30 cellular contexts compared by ENCODE assay signal in genomic region chr22:29946220-29946619, GRCh38.
DNase-seq lines count a peak whose midpoint lies in the region; ATAC-seq lines count a peak whose summit lies in the region.
"Had no signal": no experiment of that assay in that cellular context is flagged by ENCODE, and none has a peak within 500 bp of the region (broad histone marks: within the 10 kb centered on the region; RNA-seq: fewer than 3 reads in every experiment).

No MANE protein-coding gene starts in this region.

- peaks cover 30 to 56% of the 10 kb centered on the region in 2 donors for H3K4me1 Mint-ChIP-seq in effector memory CD8-positive, alpha-beta T cell (ENCODE audit: low read depth in 2 of 2)
- H3K4me1 Mint-ChIP-seq in stimulated activated effector memory CD8-positive, alpha-beta T cell treated with anti-CD3 and anti-CD28 coated beads, Interleukin-12 subunit alpha, Interleukin-12 subunit beta, amount 100 ng/mL, for 72 hours = peaks cover 46% of the 10 kb centered on the region
- H3K4me1 Mint-ChIP-seq in activated CD4-positive, alpha-beta memory T cell treated with anti-CD3 and anti-CD28 coated beads for 36 hours (ENCODE audit: low read depth) = peaks cover 39% of the 10 kb centered on the region

- peak overlapping the region in 1 of 2 donors; percentile 1 for H3K4me3 Mint-ChIP-seq in effector memory CD8-positive, alpha-beta T cell
- no peak overlapping the region for H3K4me3 Mint-ChIP-seq in stimulated activated effector memory CD8-positive, alpha-beta T cell treated with anti-CD3 and anti-CD28 coated beads, Interleukin-12 subunit alpha, Interleukin-12 subunit beta, amount 100 ng/mL, for 72 hours
- no peak overlapping the region for H3K4me3 Mint-ChIP-seq in activated CD4-positive, alpha-beta memory T cell treated with anti-CD3 and anti-CD28 coated beads for 36 hours
- H3K4me3 Mint-ChIP-seq: activated CD4-positive, alpha-beta T cell treated with anti-CD3 and anti-CD28 coated beads, Interleukin-2, amount 10 ng/mL, durations not matched to agents 24 days and 14 days; activated naive CD8-positive, alpha-beta T cell treated with anti-CD3 and anti-CD28 coated beads, Interleukin-2, amount 10 ng/mL, durations not matched to agents 7 days and 5 days; T-helper 2 cell treated with Interferon-gamma antibody and Interleukin-4, amounts not matched to agents 5 μg/mL and 100 μg/mL, for 36 hours had no signal

- DNase-seq in Right ventricle myocardium superior = no peak
- no peak for DNase-seq in cardiac septum (ENCODE audit: low spot score)
- DNase-seq in OCI-M1 (lab: John Stamatoyannopoulos, UW) = peak; percentile 41
- DNase-seq in effector memory CD8-positive, alpha-beta T cell = no peak
- no peak for DNase-seq in stimulated activated effector memory CD8-positive, alpha-beta T cell treated with anti-CD3 and anti-CD28 coated beads, Interleukin-12 subunit alpha, Interleukin-12 subunit beta, amount 100 ng/mL, for 72 hours (ENCODE audit: low spot score in 2 of 2)
- no peak for DNase-seq in NK-92 treated with Interleukin-12 subunit alpha and Interleukin-12 subunit beta, amount 100 ng/mL, for 24 hours (lab: John Stamatoyannopoulos, UW)
- no peak for DNase-seq in activated CD4-positive, alpha-beta memory T cell treated with anti-CD3 and anti-CD28 coated beads for 36 hours
- DNase-seq in T-helper 1 cell = no peak
- DNase-seq: activated CD4-positive, alpha-beta T cell treated with anti-CD3 and anti-CD28 coated beads, Interleukin-2, amount 10 ng/mL, durations not matched to agents 24 days and 14 days; activated gamma-delta T cell; activated naive CD8-positive, alpha-beta T cell treated with anti-CD3 and anti-CD28 coated beads, Interleukin-2, amount 10 ng/mL, durations not matched to agents 7 days and 5 days; activated T-cell treated with anti-CD3 and anti-CD28 coated beads, Interleukin-2, amount 50 U/mL, for 1 hour; CD4-positive, CD25-positive, alpha-beta regulatory T cell; central memory CD4-positive, alpha-beta T cell; dermis blood vessel endothelial cell; foreskin fibroblast; heart right ventricle; mammary epithelial cell; MG63; mucosa of descending colon; NCI-H1105; NCI-H187; NCI-H2171 treated with DMSO at 0.1 percent for 48 hours; NCI-H524; pancreas; PC-9; stimulated activated naive CD4-positive, alpha-beta T cell treated with Interleukin-2 at 50 U/mL for 16 hours; WERI-Rb-1 had no signal

- no peaks in the 10 kb centered on the region for H3K27me3 Mint-ChIP-seq in effector memory CD8-positive, alpha-beta T cell
- no peaks in the 10 kb centered on the region for H3K27me3 Mint-ChIP-seq in activated CD4-positive, alpha-beta memory T cell treated with anti-CD3 and anti-CD28 coated beads for 36 hours
- H3K27me3 Mint-ChIP-seq: CD4-positive, CD25-positive, alpha-beta regulatory T cell had no signal

- H3K36me3 Mint-ChIP-seq in effector memory CD8-positive, alpha-beta T cell (ENCODE audit: insufficient read depth) = peaks cover 6% of the 10 kb centered on the region
- no peaks in the 10 kb centered on the region for H3K36me3 Mint-ChIP-seq in stimulated activated effector memory CD8-positive, alpha-beta T cell treated with anti-CD3 and anti-CD28 coated beads, Interleukin-12 subunit alpha, Interleukin-12 subunit beta, amount 100 ng/mL, for 72 hours
- H3K36me3 Mint-ChIP-seq in activated CD4-positive, alpha-beta memory T cell treated with anti-CD3 and anti-CD28 coated beads for 36 hours = no peaks in the 10 kb centered on the region

- intact Hi-C loops in Right ventricle myocardium superior (cut with DNase I) (no loop called here), cardiac septum (cut with DNase I) (no loop called here)
- intact Hi-C loops in activated CD4-positive, alpha-beta memory T cell treated with anti-CD3 and anti-CD28 coated beads for 36 hours (cut with micrococcal nuclease) = no loop called here

- H3K27ac Mint-ChIP-seq in effector memory CD8-positive, alpha-beta T cell = peak overlapping the region; percentile 9 to 60
- peak overlapping the region; percentile 40 for H3K27ac Mint-ChIP-seq in stimulated activated effector memory CD8-positive, alpha-beta T cell treated with anti-CD3 and anti-CD28 coated beads, Interleukin-12 subunit alpha, Interleukin-12 subunit beta, amount 100 ng/mL, for 72 hours
- no peak overlapping the region for H3K27ac Mint-ChIP-seq in activated CD4-positive, alpha-beta memory T cell treated with anti-CD3 and anti-CD28 coated beads for 36 hours
- H3K27ac Mint-ChIP-seq: activated CD4-positive, alpha-beta T cell treated with anti-CD3 and anti-CD28 coated beads, Interleukin-2, amount 10 ng/mL, durations not matched to agents 24 days and 14 days; activated naive CD8-positive, alpha-beta T cell treated with anti-CD3 and anti-CD28 coated beads, Interleukin-2, amount 10 ng/mL, durations not matched to agents 7 days and 5 days; T-helper 2 cell treated with Interferon-gamma antibody and Interleukin-4, amounts not matched to agents 5 μg/mL and 100 μg/mL, for 36 hours had no signal

- POLR2A ChIA-PET in activated CD4-positive, alpha-beta memory T cell treated with anti-CD3 and anti-CD28 coated beads for 36 hours (lab: Charles Lee) = no interaction called here

- CTCF ChIA-PET in activated CD4-positive, alpha-beta memory T cell treated with anti-CD3 and anti-CD28 coated beads for 36 hours (lab: Charles Lee) = no interaction called here

- H3K9me3 Mint-ChIP-seq in effector memory CD8-positive, alpha-beta T cell = no peaks in the 10 kb centered on the region
- no peaks in the 10 kb centered on the region for H3K9me3 Mint-ChIP-seq in stimulated activated effector memory CD8-positive, alpha-beta T cell treated with anti-CD3 and anti-CD28 coated beads, Interleukin-12 subunit alpha, Interleukin-12 subunit beta, amount 100 ng/mL, for 72 hours
- H3K9me3 Mint-ChIP-seq in activated CD4-positive, alpha-beta memory T cell treated with anti-CD3 and anti-CD28 coated beads for 36 hours = peaks cover 5% of the 10 kb centered on the region
- H3K9me3 Mint-ChIP-seq: activated CD4-positive, alpha-beta T cell treated with anti-CD3 and anti-CD28 coated beads, Interleukin-2, amount 10 ng/mL, durations not matched to agents 24 days and 14 days; T-helper 2 cell treated with Interferon-gamma antibody and Interleukin-4, amounts not matched to agents 5 μg/mL and 100 μg/mL, for 36 hours had no signal

- ATAC-seq in Right ventricle myocardium superior (ENCODE audit: poor library complexity) = peak; percentile 58
- no peak for ATAC-seq in effector memory CD8-positive, alpha-beta T cell (replicated peaks)
- no peak for ATAC-seq in stimulated activated effector memory CD8-positive, alpha-beta T cell treated with anti-CD3 and anti-CD28 coated beads, Interleukin-12 subunit alpha, Interleukin-12 subunit beta, amount 100 ng/mL, for 72 hours
- ATAC-seq: A549, mucosa of descending colon had no signal
